In genomic region chrX:24371391-24371972, GRCh38 we compare ENCODE assay signal across 8 cellular contexts. TPM values are rescaled to one million over a fixed set of nuclear protein-coding genes. Genes with fewer than 3 reads are reported as not detected.
DNase-seq lines count a peak whose midpoint lies in the region; TF ChIP-seq lines count a peak whose summit lies in the region.

No MANE protein-coding gene starts in this region.

- H3K27me3 Mint-ChIP-seq in HFFc6 (ENCODE audit: insufficient read depth) = no peaks in the 10 kb centered on the region; the same call in 1 of the 2 replicates

- H3K4me3 Mint-ChIP-seq in HFFc6 = no peak overlapping the region

- no peaks in the 10 kb centered on the region for H3K9me3 Mint-ChIP-seq in HFFc6

- peak; percentile 76 for TF ChIP-seq CTCF in HFFc6 (IDR thresholded peaks at IDR 0.05)

- DNase-seq in EL = peak; percentile 48
- DNase-seq in HFFc6 = peak; percentile 25
- peak; percentile 26 for DNase-seq in NCI-H2196 (lab: John Stamatoyannopoulos, UW; ENCODE audit: unreplicated experiment)
- DNase-seq in activated CD4-positive, alpha-beta T cell treated with anti-CD3 and anti-CD28 coated beads for 48 hours = peak; percentile 72
- peak; percentile 30 for DNase-seq in dedifferentiated amniotic fluid mesenchymal stem cell (ENCODE audit: extremely low spot score)
- peak; percentile 59 to 80 for DNase-seq in lung microvascular endothelial cell (ENCODE audit: low read depth in 2 of 2)
- DNase-seq in stimulated activated CD8-positive, alpha-beta memory T cell treated with anti-CD3 and anti-CD28 coated beads, Interleukin-2, amount 100 ng/mL, for 48 hours (ENCODE audit: low read depth in 2 of 2) = peak; percentile 29 to 40
- DNase-seq in NCI-H226 = no peak

- H3K27ac Mint-ChIP-seq in HFFc6 = no peak overlapping the region

- H3K36me3 Mint-ChIP-seq in HFFc6 (ENCODE audit: low read depth) = no peaks in the 10 kb centered on the region

- H3K4me1 Mint-ChIP-seq in HFFc6 (ENCODE audit: low read depth) = peaks cover 24% of the 10 kb centered on the region

RNA-seq across cellular contexts. Expression of gene SUPT20HL1, which starts 11.0 kb away (rescaled TPM):
- total RNA-seq in HFFc6 (2021; fragmentation: NEBNext Ultra II Directional; extraction: Animal tissue kit (Norgen Biotek cat#: 25700)) = not detected
- not detected in 2 replicates for total RNA-seq in lung microvascular endothelial cell

RNA-seq across cellular contexts. Expression of gene SUPT20HL2, which starts 57.6 kb away (rescaled TPM):
- not detected for total RNA-seq in HFFc6 (2021; fragmentation: NEBNext Ultra II Directional; extraction: Animal tissue kit (Norgen Biotek cat#: 25700))
- total RNA-seq in lung microvascular endothelial cell = not detected in 2 replicates
